ENCODE assay signal across 2 cellular contexts in genomic region chr12:53345486-53346195, GRCh38.
TF ChIP-seq lines count a peak whose summit lies in the region.

No MANE protein-coding gene starts in this region.

TF ChIP-seq in A549, 52 proteins besides CTCF, POLR2A, EP300 and RAD21:
- TF ChIP-seq RCOR1 (IDR thresholded peaks at IDR 0.05; ENCODE audit: low read depth, low read length) (no peak), PHF8 (IDR thresholded peaks at IDR 0.05; ENCODE audit: borderline replicate concordance, low read depth) (no peak), CBX8 (IDR thresholded peaks at IDR 0.05) (no peak), BCL3 (IDR thresholded peaks at IDR 0.05) (no peak)
- TF ChIP-seq, protein P1, sequence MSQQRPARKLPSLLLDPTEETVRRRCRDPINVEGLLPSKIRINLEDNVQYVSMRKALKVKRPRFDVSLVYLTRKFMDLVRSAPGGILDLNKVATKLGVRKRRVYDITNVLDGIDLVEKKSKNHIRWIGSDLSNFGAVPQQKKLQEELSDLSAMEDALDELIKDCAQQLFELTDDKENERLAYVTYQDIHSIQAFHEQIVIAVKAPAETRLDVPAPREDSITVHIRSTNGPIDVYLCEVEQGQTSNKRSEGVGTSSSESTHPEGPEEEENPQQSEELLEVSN (IDR thresholded peaks at IDR 0.05; ENCODE audit: borderline replicate concordance, low read depth) = no peak

TF ChIP-seq in K562, 482 proteins besides CTCF, POLR2A, EP300 and RAD21:
- TF ChIP-seq CBFA2T3 (IDR thresholded peaks at IDR 0.05) (0 out of 2 replicates have a peak, but pooled peaks have one; percentile 0), NCOA1 (IDR thresholded peaks at IDR 0.05; ENCODE audit: low read depth) (no peak)
